23 cellular contexts compared by ENCODE assay signal in genomic region chrX:8005678-8006347, GRCh38.
"Had no signal": no experiment of that assay in that cellular context is flagged by ENCODE, and none has a peak within 500 bp of the region (broad histone marks: within the 10 kb centered on the region; RNA-seq: fewer than 3 reads in every experiment).

No MANE protein-coding gene starts in this region.

- H3K27ac Mint-ChIP-seq: activated naive CD8-positive, alpha-beta T cell; activated T-helper 2 cell treated with anti-CD3 and anti-CD28 coated beads, Interferon-gamma antibody, Interleukin-2, Interleukin-4, amounts not matched to agents 10 μg/mL and 5 μg/mL and 100 μg/mL, durations not matched to agents 14 hours and 24 hours and 36 hours; nephron progenitor cell; stimulated activated effector memory CD8-positive, alpha-beta T cell treated with anti-CD3 and anti-CD28 coated beads, Interleukin-12 subunit alpha, Interleukin-12 subunit beta, amount 100 ng/mL, for 72 hours; T-cell; T-helper 2 cell treated with Interferon-gamma antibody and Interleukin-4, amounts not matched to agents 5 μg/mL and 100 μg/mL, for 36 hours had no signal

- H3K27me3 ChIP-seq: breast epithelium, foreskin keratinocyte, stomach, suprapubic skin, tibial nerve, uterus had no signal

- ATAC-seq: foreskin keratinocyte; sciatic nerve; stimulated activated effector memory CD8-positive, alpha-beta T cell treated with anti-CD3 and anti-CD28 coated beads, Interleukin-12 subunit alpha, Interleukin-12 subunit beta, amount 100 ng/mL, for 72 hours; T-cell had no signal

- H3K4me3 Mint-ChIP-seq: activated naive CD8-positive, alpha-beta T cell; nephron progenitor cell; stimulated activated effector memory CD8-positive, alpha-beta T cell treated with anti-CD3 and anti-CD28 coated beads, Interleukin-12 subunit alpha, Interleukin-12 subunit beta, amount 100 ng/mL, for 72 hours; T-cell; T-helper 2 cell treated with Interferon-gamma antibody and Interleukin-4, amounts not matched to agents 5 μg/mL and 100 μg/mL, for 36 hours had no signal

- H3K27ac ChIP-seq: breast epithelium, foreskin keratinocyte, left ventricle myocardium inferior, suprapubic skin, tibial nerve, uterus had no signal

- H3K4me1 ChIP-seq: breast epithelium, foreskin keratinocyte, stomach, suprapubic skin, tibial nerve, uterus had no signal

- H3K36me3 Mint-ChIP-seq: stimulated activated effector memory CD8-positive, alpha-beta T cell treated with anti-CD3 and anti-CD28 coated beads, Interleukin-12 subunit alpha, Interleukin-12 subunit beta, amount 100 ng/mL, for 72 hours; T-cell had no signal

- H3K9me3 ChIP-seq: breast epithelium, left ventricle myocardium inferior, stomach, suprapubic skin, tibial nerve, uterus had no signal

- H3K4me3 ChIP-seq: breast epithelium, left ventricle myocardium inferior, stomach, suprapubic skin, tibial nerve, uterus had no signal

- DNase-seq: activated CD4-positive, alpha-beta T cell treated with anti-CD3 and anti-CD28 coated beads for 1 hour; activated naive CD4-positive, alpha-beta T cell; activated T-cell treated with anti-CD3 and anti-CD28 coated beads, Interleukin-2, amount 50 U/mL, for 1 hour; cerebellar nuclear complex; cortex of kidney; erythroblast; foreskin keratinocyte; kidney glomerular epithelial cell; left ventricle myocardium inferior; nephron progenitor cell; small intestine; stimulated activated CD4-positive, alpha-beta T cell treated with anti-CD3 and anti-CD28 coated beads, Interleukin-2, amount 100 ng/mL, for 24 hours; stomach; T-cell; uterus had no signal

- H3K9me3 Mint-ChIP-seq: activated T-helper 2 cell treated with anti-CD3 and anti-CD28 coated beads, Interferon-gamma antibody, Interleukin-2, Interleukin-4, amounts not matched to agents 10 μg/mL and 5 μg/mL and 100 μg/mL, durations not matched to agents 14 hours and 24 hours and 36 hours; stimulated activated effector memory CD8-positive, alpha-beta T cell treated with anti-CD3 and anti-CD28 coated beads, Interleukin-12 subunit alpha, Interleukin-12 subunit beta, amount 100 ng/mL, for 72 hours; T-cell; T-helper 2 cell treated with Interferon-gamma antibody and Interleukin-4, amounts not matched to agents 5 μg/mL and 100 μg/mL, for 36 hours had no signal

- H3K36me3 ChIP-seq: breast epithelium, left ventricle myocardium inferior, stomach, suprapubic skin, tibial nerve, uterus had no signal

- H3K27me3 Mint-ChIP-seq: activated naive CD8-positive, alpha-beta T cell; T-cell had no signal
